12 cellular contexts compared by ENCODE assay signal in genomic region chr17:77442976-77443742, GRCh38.
DNase-seq lines count a peak whose midpoint lies in the region; ATAC-seq and TF ChIP-seq lines count a peak whose summit lies in the region.
"Had no signal": no experiment of that assay in that cellular context is flagged by ENCODE, and none has a peak within 500 bp of the region (broad histone marks: within the 10 kb centered on the region; RNA-seq: fewer than 3 reads in every experiment).

No MANE protein-coding gene starts in this region.

- H3K27ac ChIP-seq in lower lobe of right lung (peak overlapping the region; percentile 81), upper lobe of left lung (peak overlapping the region in 3 of 4 donors; percentile 5 to 80 (median 78))

- H3K27me3 ChIP-seq in lower lobe of right lung (ENCODE audit: low read depth) (no peaks in the 10 kb centered on the region), upper lobe of left lung (no peaks in the 10 kb centered on the region)

- H3K9me3 ChIP-seq in lower lobe of right lung (no peaks in the 10 kb centered on the region), upper lobe of left lung (no peaks in the 10 kb centered on the region)

- no peaks in the 10 kb centered on the region for H3K27me3 Mint-ChIP-seq in activated T-cell treated with anti-CD3 and anti-CD28 coated beads, Interleukin-2, amount 50 U/mL, for 4 hours (ENCODE audit: low read depth)
- no peaks in the 10 kb centered on the region for H3K27me3 Mint-ChIP-seq in activated CD4-positive, alpha-beta memory T cell treated with anti-CD3 and anti-CD28 coated beads, Interleukin-2, amount 10 ng/mL, durations not matched to agents 7 days and 5 days

- peaks cover 97% of the 10 kb centered on the region for H3K4me1 Mint-ChIP-seq in activated T-cell treated with anti-CD3 and anti-CD28 coated beads, Interleukin-2, amount 50 U/mL, for 4 hours (ENCODE audit: low read depth)
- peaks cover 98% of the 10 kb centered on the region for H3K4me1 Mint-ChIP-seq in activated CD4-positive, alpha-beta memory T cell treated with anti-CD3 and anti-CD28 coated beads, Interleukin-2, amount 10 ng/mL, durations not matched to agents 7 days and 5 days

- peak overlapping the region; percentile 96 for H3K27ac Mint-ChIP-seq in activated CD4-positive, alpha-beta memory T cell treated with anti-CD3 and anti-CD28 coated beads, Interleukin-2, amount 10 ng/mL, durations not matched to agents 7 days and 5 days

- 80 to 85% methylated on average over 10 of the region's 10 CpGs for WGBS in upper lobe of left lung, 2 donors

- H3K4me3 ChIP-seq in lower lobe of right lung (no peak overlapping the region), upper lobe of left lung (no peak overlapping the region)

- H3K4me3 Mint-ChIP-seq in activated T-cell treated with anti-CD3 and anti-CD28 coated beads, Interleukin-2, amount 50 U/mL, for 4 hours = peak overlapping the region; percentile 11
- peak overlapping the region; percentile 78 for H3K4me3 Mint-ChIP-seq in activated CD4-positive, alpha-beta memory T cell treated with anti-CD3 and anti-CD28 coated beads, Interleukin-2, amount 10 ng/mL, durations not matched to agents 7 days and 5 days

- intact Hi-C loops in lower lobe of right lung (cut with DNase I) = no loop called here

- TF ChIP-seq CTCF in lower lobe of right lung (IDR thresholded peaks at IDR 0.05) = no peak
- TF ChIP-seq CTCF in upper lobe of left lung (IDR thresholded peaks at IDR 0.05) = no peak

- no peak for DNase-seq in activated T-cell treated with anti-CD3 and anti-CD28 coated beads, Interleukin-2, amount 50 U/mL, for 4 hours
- no peak for DNase-seq in activated T-cell treated with anti-CD3 and anti-CD28 coated beads for 4 hours
- no peak for DNase-seq in activated CD4-positive, alpha-beta memory T cell treated with anti-CD3 and anti-CD28 coated beads, Interleukin-2, amount 10 ng/mL, durations not matched to agents 7 days and 5 days
- no peak for DNase-seq in lower lobe of right lung
- no peak for DNase-seq in upper lobe of left lung
- no peak for DNase-seq in KG1 (lab: John Stamatoyannopoulos, UW)
- no peak for DNase-seq in NCI-H69 (lab: John Stamatoyannopoulos, UW)
- DNase-seq in NCI-H1694 treated with DMSO at 0.1 percent for 48 hours (lab: John Stamatoyannopoulos, UW) = no peak
- DNase-seq: activated CD4-positive, alpha-beta T cell treated with anti-CD3 and anti-CD28 coated beads for 1 hour; kidney; NCI-H2029; RPMI8226 had no signal

- H3K9me3 Mint-ChIP-seq in activated T-cell treated with anti-CD3 and anti-CD28 coated beads, Interleukin-2, amount 50 U/mL, for 4 hours = no peaks in the 10 kb centered on the region
- H3K9me3 Mint-ChIP-seq in activated CD4-positive, alpha-beta memory T cell treated with anti-CD3 and anti-CD28 coated beads, Interleukin-2, amount 10 ng/mL, durations not matched to agents 7 days and 5 days = no peaks in the 10 kb centered on the region

- POLR2A ChIA-PET in activated CD4-positive, alpha-beta memory T cell treated with anti-CD3 and anti-CD28 coated beads, Interleukin-2, amount 10 ng/mL, durations not matched to agents 7 days and 5 days (lab: Charles Lee) = interaction anchor here (0.6 to 8.7 kb wide), 8 partner anchors 9 to 111 kb away, joined by 3 to 164 read pairs (median 12); no protein-coding TSS in a partner anchor

- ATAC-seq in activated T-cell treated with anti-CD3 and anti-CD28 coated beads, Interleukin-2, amount 50 U/mL, for 4 hours = no peak
- ATAC-seq in lower lobe of right lung = no peak
- ATAC-seq in upper lobe of left lung (ENCODE audit: low FRiP score in 2 of 2) = no peak

- CTCF ChIA-PET in activated CD4-positive, alpha-beta memory T cell treated with anti-CD3 and anti-CD28 coated beads, Interleukin-2, amount 10 ng/mL, durations not matched to agents 7 days and 5 days (lab: Charles Lee) = interaction anchor here (1.2 to 3.9 kb wide), 4 partner anchors 10 to 43 kb away, joined by 3 to 26 read pairs (median 7); no protein-coding TSS in a partner anchor

- peaks cover 91% of the 10 kb centered on the region for H3K4me1 ChIP-seq in lower lobe of right lung
- H3K4me1 ChIP-seq in upper lobe of left lung = peaks cover 75 to 89% (median 81%) of the 10 kb centered on the region in 4 donors

- no peak for TF ChIP-seq EP300 in upper lobe of left lung (IDR thresholded peaks at IDR 0.05)

- TF ChIP-seq POLR2A in upper lobe of left lung (IDR thresholded peaks at IDR 0.05) = no peak

- peaks cover 2% of the 10 kb centered on the region for H3K36me3 Mint-ChIP-seq in activated T-cell treated with anti-CD3 and anti-CD28 coated beads, Interleukin-2, amount 50 U/mL, for 4 hours (ENCODE audit: insufficient read depth)
- peaks cover 32% of the 10 kb centered on the region for H3K36me3 Mint-ChIP-seq in activated CD4-positive, alpha-beta memory T cell treated with anti-CD3 and anti-CD28 coated beads, Interleukin-2, amount 10 ng/mL, durations not matched to agents 7 days and 5 days (ENCODE audit: low read depth)

- H3K36me3 ChIP-seq in lower lobe of right lung (no peaks in the 10 kb centered on the region), upper lobe of left lung (no peaks in the 10 kb centered on the region)
